8 cellular contexts compared by ENCODE assay signal in the genomic region with DNA sequence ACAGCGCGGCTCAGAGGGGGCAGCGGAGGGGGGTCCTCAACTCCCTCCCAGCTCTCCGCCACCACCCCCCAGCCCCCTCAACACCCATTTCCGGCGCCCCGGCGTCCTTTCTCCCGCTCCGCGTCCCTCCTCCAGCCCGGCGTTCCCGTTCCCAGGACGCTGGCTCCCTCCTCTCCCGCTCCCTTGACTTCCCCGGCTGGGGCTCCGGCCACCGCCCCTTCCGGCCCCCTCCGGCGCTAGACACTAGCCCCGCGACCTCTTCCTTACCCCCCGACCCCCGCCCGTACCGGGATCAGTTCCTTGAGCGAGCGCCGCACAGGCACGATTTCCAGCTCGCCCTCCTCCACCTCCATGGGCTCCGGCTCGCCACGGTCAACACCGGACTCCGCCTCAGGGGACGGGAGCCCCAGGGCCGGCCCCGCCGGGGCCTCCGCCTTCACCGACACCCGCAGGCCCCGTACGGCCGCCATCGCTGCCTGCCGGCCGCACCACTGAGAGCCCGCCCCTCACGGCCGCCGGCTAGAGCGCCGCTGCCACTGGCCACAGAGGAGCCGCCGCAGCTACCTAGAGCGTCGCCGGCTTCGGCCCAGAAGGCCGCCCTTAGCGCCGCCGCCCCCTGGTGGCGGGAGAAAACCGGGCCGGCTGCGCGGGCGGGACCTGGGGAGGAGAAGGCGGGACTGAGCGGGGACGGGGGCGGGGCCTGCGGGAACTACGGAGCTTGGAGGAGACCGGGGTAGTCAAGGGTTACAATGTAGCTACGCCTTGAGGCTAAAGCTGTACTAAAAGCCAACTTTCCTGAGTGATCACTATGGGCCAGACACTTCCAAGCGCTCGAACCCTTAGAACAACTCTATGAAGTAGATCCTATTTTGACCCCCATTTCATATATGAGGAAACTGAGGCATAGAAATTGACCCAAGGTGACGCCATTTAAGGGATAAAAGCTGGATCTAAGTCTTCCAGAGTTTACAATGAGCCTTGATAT. TPM values are rescaled to one million over a fixed set of nuclear protein-coding genes. Genes with fewer than 3 reads are reported as not detected.
DNase-seq lines count a peak whose midpoint lies in the region; ATAC-seq and TF ChIP-seq lines count a peak whose summit lies in the region.

A gene with protein sequence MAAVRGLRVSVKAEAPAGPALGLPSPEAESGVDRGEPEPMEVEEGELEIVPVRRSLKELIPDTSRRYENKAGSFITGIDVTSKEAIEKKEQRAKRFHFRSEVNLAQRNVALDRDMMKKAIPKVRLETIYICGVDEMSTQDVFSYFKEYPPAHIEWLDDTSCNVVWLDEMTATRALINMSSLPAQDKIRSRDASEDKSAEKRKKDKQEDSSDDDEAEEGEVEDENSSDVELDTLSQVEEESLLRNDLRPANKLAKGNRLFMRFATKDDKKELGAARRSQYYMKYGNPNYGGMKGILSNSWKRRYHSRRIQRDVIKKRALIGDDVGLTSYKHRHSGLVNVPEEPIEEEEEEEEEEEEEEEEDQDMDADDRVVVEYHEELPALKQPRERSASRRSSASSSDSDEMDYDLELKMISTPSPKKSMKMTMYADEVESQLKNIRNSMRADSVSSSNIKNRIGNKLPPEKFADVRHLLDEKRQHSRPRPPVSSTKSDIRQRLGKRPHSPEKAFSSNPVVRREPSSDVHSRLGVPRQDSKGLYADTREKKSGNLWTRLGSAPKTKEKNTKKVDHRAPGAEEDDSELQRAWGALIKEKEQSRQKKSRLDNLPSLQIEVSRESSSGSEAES (minus strand): TSS at position 493 of the 985 bp plus-strand sequence. CDS start 23 bp downstream, at position 470.

- H4K91ac ChIP-seq in trophoblast cell (ENCODE audit: low read depth, low read length) = peak within 1 kb of the TSS; percentile 97

- H2BK12ac ChIP-seq in trophoblast cell (ENCODE audit: low read length) = no peak within 1 kb of the TSS

- no peak within 1 kb of the TSS for H3K23ac ChIP-seq in trophoblast cell (ENCODE audit: low read length)

- H3K9ac ChIP-seq in trophoblast cell (ENCODE audit: low read length) = peak within 1 kb of the TSS; percentile 99

- peak within 1 kb of the TSS; percentile 96 for H2BK120ac ChIP-seq in trophoblast cell (ENCODE audit: insufficient read depth, low read length, poor library complexity)

- DNase-seq in NCI-H1105 treated with DMSO at 0.1 percent for 48 hours (lab: John Stamatoyannopoulos, UW) = peak; percentile 91
- DNase-seq in SW480 (ENCODE audit: low spot score) = peak; percentile 84
- peak; percentile 75 for DNase-seq in activated naive CD8-positive, alpha-beta T cell treated with anti-CD3 and anti-CD28 coated beads, Interleukin-2, amount 50 U/mL, for 16 hours (ENCODE audit: low read depth, low spot score)
- DNase-seq in Right ventricle myocardium superior = peak; percentile 95
- peak; percentile 91 to 99 for DNase-seq in trophoblast cell
- peak; percentile 72 to 74 for DNase-seq in tibial nerve (ENCODE audit: low spot score in 2 of 2)

- H3K4ac ChIP-seq in trophoblast cell (ENCODE audit: low read depth, low read length) = peak within 1 kb of the TSS; percentile 96

- H3K9me3 ChIP-seq in trophoblast cell (ENCODE audit: insufficient read depth, low read depth, low read length) (peaks cover 2% of the 10 kb centered on the region), tibial nerve (no peaks in the 10 kb centered on the region)

- TF ChIP-seq CTCF in GM12874 (IDR thresholded peaks at IDR 0.05; ENCODE audit: insufficient read depth, low read depth, low read length) (peak; percentile 98), tibial nerve (IDR thresholded peaks at IDR 0.05) (peak; percentile 97 to 100 (median 98))

- H2AFZ ChIP-seq in trophoblast cell (ENCODE audit: insufficient read depth, low read length, poor library complexity) = peak within 1 kb of the TSS; percentile 98

- peak within 1 kb of the TSS; percentile 66 for H3K4me2 ChIP-seq in trophoblast cell (ENCODE audit: low read length)

- peaks cover 9% of the 10 kb centered on the region for H3K79me2 ChIP-seq in trophoblast cell (ENCODE audit: control insufficient read depth, insufficient read depth, low read length, poor library complexity)

- peak within 1 kb of the TSS; percentile 97 for H2BK5ac ChIP-seq in trophoblast cell (ENCODE audit: low read depth, low read length, poor library complexity)

- intact Hi-C loops in Right ventricle myocardium superior (cut with DNase I) = no loop called here

- H3K18ac ChIP-seq in trophoblast cell (ENCODE audit: low read length) = peak within 1 kb of the TSS; percentile 99

- H3K36me3 ChIP-seq in trophoblast cell (ENCODE audit: control insufficient read depth in 1 of 2, insufficient read depth in 2 of 2, low read length in 2 of 2) (peaks cover 13 to 16% of the 10 kb centered on the region in 2 experiments), tibial nerve (peaks cover 0 to 27% (median 7%) of the 10 kb centered on the region in 3 donors)

- H3K27ac ChIP-seq in trophoblast cell (ENCODE audit: low read depth, low read length) (peak within 1 kb of the TSS; percentile 69), tibial nerve (peak within 1 kb of the TSS; percentile 44 to 90 (median 88))

- H4K8ac ChIP-seq in trophoblast cell (ENCODE audit: low read depth, low read length) = peak within 1 kb of the TSS; percentile 99

- no CpG with 5 or more reads among the region's 84 CpGs for WGBS in trophoblast cell (ENCODE audit: extremely low coverage, insufficient coverage, insufficient read length)
- WGBS in tibial nerve, 2 donors = 1 to 2% methylated on average over 51 to 61 of the region's 84 CpGs

- TF ChIP-seq POLR2A in tibial nerve (IDR thresholded peaks at IDR 0.05) = peak; percentile 31 to 71

- H2AK5ac ChIP-seq in trophoblast cell (ENCODE audit: low read length) = peak within 1 kb of the TSS; percentile 89

- no peaks in the 10 kb centered on the region for H3K27me3 ChIP-seq in trophoblast cell (ENCODE audit: insufficient read depth, low read length)
- H3K27me3 ChIP-seq in tibial nerve = peaks cover 0 to 4% of the 10 kb centered on the region in 2 donors

- H3K14ac ChIP-seq in trophoblast cell (ENCODE audit: low read length) = peak within 1 kb of the TSS; percentile 99

- ATAC-seq in HG02678 (IDR thresholded peaks at IDR 0.05; ENCODE audit: unreplicated experiment) (peak; percentile 95), Right ventricle myocardium superior (ENCODE audit: poor library complexity) (peak; percentile 99)

- H4K12ac ChIP-seq in trophoblast cell (ENCODE audit: low read depth, low read length) = peak within 1 kb of the TSS; percentile 97

- peaks cover 8% of the 10 kb centered on the region for H3K79me1 ChIP-seq in trophoblast cell (ENCODE audit: low read length)

- peak; percentile 79 to 82 for TF ChIP-seq EP300 in tibial nerve (IDR thresholded peaks at IDR 0.05)

- peak within 1 kb of the TSS; percentile 96 for H3K4me3 ChIP-seq in trophoblast cell (ENCODE audit: low read depth, low read length)
- peak within 1 kb of the TSS; percentile 71 to 96 (median 88) for H3K4me3 ChIP-seq in tibial nerve

- H3K4me1 ChIP-seq in trophoblast cell (ENCODE audit: control insufficient read depth in 1 of 2, insufficient read depth in 2 of 2, low read length in 2 of 2) (peaks cover 2 to 3% of the 10 kb centered on the region in 2 experiments), tibial nerve (peaks cover 0 to 26% (median 9%) of the 10 kb centered on the region in 4 donors)

RNA-seq across cellular contexts. Expression of the gene that starts here (rescaled TPM):
- 13.8 TPM for total RNA-seq in Right ventricle myocardium superior
- 31.8 and 32.8 TPM in 2 replicates for polyA plus RNA-seq in trophoblast cell (2013)
- 10 to 100 TPM; 17.3 to 31.5 (median 21.3) TPM for total RNA-seq in tibial nerve

Comparison
In these comparisons a context has a peak if more than half of its experiments do, and no peak if none do; other contexts are left out.
1. Peak in every context shown above with its lines: DNase-seq, ATAC-seq, H3K4me3 ChIP-seq and H3K27ac ChIP-seq.